ENCODE assay signal across 15 cellular contexts in the genomic region with DNA sequence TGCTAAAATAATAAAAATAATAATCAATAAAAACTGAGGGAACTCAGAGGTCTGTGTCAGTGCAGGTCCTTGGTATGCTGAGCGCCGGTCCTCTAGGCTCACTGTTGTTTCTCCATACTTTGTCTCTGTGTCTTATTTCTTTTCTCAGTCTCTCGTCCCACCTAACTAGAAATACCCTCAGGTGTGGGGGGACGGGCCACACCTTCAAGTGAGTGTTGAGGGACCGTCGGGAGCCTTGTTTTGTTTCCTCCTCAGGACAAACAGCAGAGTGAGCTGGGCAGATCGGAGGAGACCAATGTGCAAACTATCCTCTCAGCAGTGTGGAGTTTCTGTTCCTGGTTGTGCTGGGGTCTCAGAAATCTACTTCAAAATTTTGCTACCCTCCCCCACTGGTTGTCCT. TPM values are rescaled to one million over a fixed set of nuclear protein-coding genes. Genes with fewer than 3 reads are reported as not detected.
"Had no signal": no experiment of that assay in that cellular context is flagged by ENCODE, and none has a peak within 500 bp of the region (broad histone marks: within the 10 kb centered on the region; RNA-seq: fewer than 3 reads in every experiment).

No MANE protein-coding gene starts in this region.

RNA-seq across cellular contexts. Expression of a gene that starts 46.3 kb away (rescaled TPM):
- total RNA-seq: stomach, subcutaneous adipose tissue, suprapubic skin, temporal lobe, testis, thoracic aorta, thyroid gland, tibial nerve, transverse colon, upper lobe of left lung, upper lobe of right lung, ureter, urinary bladder, uterus, vagina had no signal
